In genomic region chr22:35604671-35605457, GRCh38 we compare ENCODE assay signal across 12 cellular contexts. TPM values are rescaled to one million over a fixed set of nuclear protein-coding genes. Genes with fewer than 3 reads are reported as not detected.
DNase-seq lines count a peak whose midpoint lies in the region; ATAC-seq, FAIRE-seq and TF ChIP-seq lines count a peak whose summit lies in the region.
"Had no signal": no experiment of that assay in that cellular context is flagged by ENCODE, and none has a peak within 500 bp of the region (broad histone marks: within the 10 kb centered on the region; RNA-seq: fewer than 3 reads in every experiment).

No MANE protein-coding gene starts in this region.

- ATAC-seq in SK-N-SH treated with all-trans-retinoic acid at 6 μM for 48 hours (peak; percentile 37), HG03045 (IDR thresholded peaks at IDR 0.05; ENCODE audit: unreplicated experiment) (no peak), HG02970 (IDR thresholded peaks at IDR 0.05; ENCODE audit: low FRiP score, unreplicated experiment) (no peak)
- ATAC-seq: natural killer cell, WTC11 had no signal

- H3K36me3 ChIP-seq in kidney (ENCODE audit: control insufficient read depth in 1 of 2, insufficient read depth in 2 of 2, low read length in 2 of 2): no peaks in the 10 kb centered on the region

- H3K27ac ChIP-seq in kidney (ENCODE audit: low read depth in 2 of 2, low read length in 2 of 2): no peak overlapping the region

- FAIRE-seq in kidney (lab: Jason Lieb, UNC): no peak

- H3K9ac ChIP-seq in kidney (ENCODE audit: low read length in 2 of 2): no peak overlapping the region

- TF ChIP-seq CTCF in kidney (IDR thresholded peaks at IDR 0.05; ENCODE audit: borderline replicate concordance, extremely low read depth, insufficient read depth): no peak

- no peak overlapping the region for H3K4me3 ChIP-seq in kidney (ENCODE audit: low read length in 2 of 2)

- H3K9me3 ChIP-seq in kidney (ENCODE audit: control insufficient read depth in 1 of 2, low read length in 2 of 2): no peaks in the 10 kb centered on the region

- DNase-seq in NOMO-1 treated with DMSO at 0.1 percent for 48 hours (lab: John Stamatoyannopoulos, UW; ENCODE audit: unreplicated experiment): peak; percentile 23
- no peak for DNase-seq in NOMO-1 treated with dmso at 0.1 percent for 144 hours (lab: John Stamatoyannopoulos, UW; ENCODE audit: unreplicated experiment)
- DNase-seq in ELR (ENCODE audit: low read depth): peak; percentile 59
- peak; percentile 15 for DNase-seq in kidney
- DNase-seq in NCI-H1417 (lab: John Stamatoyannopoulos, UW): no peak
- DNase-seq: natural killer cell, NCI-H1436 treated with DMSO at 0.1 percent for 48 hours had no signal

- intact Hi-C loops in kidney (cut with DNase I): no loop called here

- no peaks in the 10 kb centered on the region for H3K4me1 ChIP-seq in kidney (ENCODE audit: control insufficient read depth in 1 of 2, insufficient read depth in 1 of 2, low read depth in 1 of 2, low read length in 2 of 2)

TF ChIP-seq in SK-N-SH treated with all-trans-retinoic acid at 6 μM for 48 hours, 23 proteins besides CTCF, POLR2A, EP300 and RAD21:
- TF ChIP-seq BACH2 (CRISPR knock-in tag; IDR thresholded peaks at IDR 0.05; ENCODE audit: borderline replicate concordance): no peak
- TF ChIP-seq TSHZ2 (CRISPR knock-in tag; IDR thresholded peaks at IDR 0.05): peak; percentile 26; the same call in 1 of the 2 replicates
- peak; percentile 39; the same call in 1 of the 2 replicates for TF ChIP-seq CREB5 (CRISPR knock-in tag; IDR thresholded peaks at IDR 0.05; ENCODE audit: low read depth)
- no peak for TF ChIP-seq TOX (CRISPR knock-in tag; IDR thresholded peaks at IDR 0.05; ENCODE audit: borderline replicate concordance)
- TF ChIP-seq POU6F1 (CRISPR knock-in tag; IDR thresholded peaks at IDR 0.05; ENCODE audit: borderline replicate concordance, low read depth): no peak
- TF ChIP-seq ZNF70 (CRISPR knock-in tag; IDR thresholded peaks at IDR 0.05): no peak
- peak; percentile 81 for TF ChIP-seq TCF4 (CRISPR knock-in tag; IDR thresholded peaks at IDR 0.05; ENCODE audit: borderline replicate concordance)
TF ChIP-seq in SK-N-SH treated with all-trans-retinoic acid at 6 μM for 48 hours: peak in this region for 3.

RNA-seq across cellular contexts. Expression of gene MB, which starts 12.3 kb away (rescaled TPM):
- total RNA-seq in kidney: not detected
- 0.84 TPM for polyA plus RNA-seq in kidney (ENCODE audit: insufficient read depth, low read depth, low replicate concordance)
- total RNA-seq: natural killer cell, temporal lobe had no signal

RNA-seq across cellular contexts. Expression of gene APOL6, which starts 43.4 kb away (rescaled TPM):
- 30.2 TPM for total RNA-seq in kidney
- 5.5 TPM for polyA plus RNA-seq in kidney (ENCODE audit: insufficient read depth, low read depth, low replicate concordance)

Comparison
In these comparisons a context has a peak if more than half of its experiments do, and no peak if none do; other contexts are left out.
1. DNase-seq: peak in NOMO-1 treated with DMSO at 0.1 percent for 48 hours (single experiment), ELR (single experiment) and kidney (single experiment); none in NOMO-1 treated with dmso at 0.1 percent for 144 hours (single experiment) and NCI-H1417 (0 of 3).